ENCODE assay signal across 15 cellular contexts in genomic region chr5:142405023-142405422, GRCh38.
"Had no signal": no experiment of that assay in that cellular context is flagged by ENCODE, and none has a peak within 500 bp of the region (broad histone marks: within the 10 kb centered on the region; RNA-seq: fewer than 3 reads in every experiment).

No MANE protein-coding gene starts in this region.

- H3K4me2 ChIP-seq: neural progenitor cell had no signal

- H3K27me3 ChIP-seq: neural progenitor cell, ovary, testis had no signal

- H3K4me1 Mint-ChIP-seq: stimulated activated naive CD8-positive, alpha-beta T cell treated with anti-CD3 and anti-CD28 coated beads, Interleukin-15, amount 100 ng/mL, for 72 hours had no signal

- H2AFZ ChIP-seq: neural progenitor cell had no signal

- H3K9me3 ChIP-seq: ovary, testis had no signal

- H3K9me3 Mint-ChIP-seq: central memory CD8-positive, alpha-beta T cell; natural killer cell; neural progenitor cell; stimulated activated naive B cell treated with anti-CD40 and anti-IgM and Interleukin-4, amounts not matched to agents 10 μg/mL and 1 μg/mL and 100 μg/mL, for 72 hours; stimulated activated naive CD8-positive, alpha-beta T cell treated with anti-CD3 and anti-CD28 coated beads, Interleukin-15, amount 100 ng/mL, for 72 hours had no signal

- H3K27ac ChIP-seq: neural progenitor cell, ovary, testis had no signal

- H3K27ac Mint-ChIP-seq: natural killer cell; stimulated activated naive B cell treated with anti-CD40 and anti-IgM and Interleukin-4, amounts not matched to agents 10 μg/mL and 1 μg/mL and 100 μg/mL, for 72 hours; stimulated activated naive CD8-positive, alpha-beta T cell treated with anti-CD3 and anti-CD28 coated beads, Interleukin-15, amount 100 ng/mL, for 72 hours had no signal

- DNase-seq: effector memory CD4-positive, alpha-beta T cell; head of caudate nucleus; hippocampal formation; left colon; natural killer cell; nucleus accumbens; ovary; stimulated activated CD4-positive, alpha-beta T cell treated with anti-CD3 and anti-CD28 coated beads, Interleukin-2, amount 100 ng/mL, for 24 hours; stimulated activated CD4-positive, alpha-beta T cell treated with anti-CD3 and anti-CD28 coated beads, Interleukin-4, amount 100 ng/mL, for 4 hours; stimulated activated naive B cell treated with anti-CD40 and anti-IgM and Interleukin-4, amounts not matched to agents 10 μg/mL and 1 μg/mL and 100 μg/mL, for 72 hours; stimulated activated naive CD8-positive, alpha-beta T cell treated with anti-CD3 and anti-CD28 coated beads, Interleukin-15, amount 100 ng/mL, for 72 hours; testis; trophoblast cell had no signal

- H3K36me3 ChIP-seq: neural progenitor cell, ovary had no signal

- H3K4me1 ChIP-seq: testis had no signal

- H3K36me3 Mint-ChIP-seq: natural killer cell; neural progenitor cell; stimulated activated naive B cell treated with anti-CD40 and anti-IgM and Interleukin-4, amounts not matched to agents 10 μg/mL and 1 μg/mL and 100 μg/mL, for 72 hours had no signal

- H3K4me3 Mint-ChIP-seq: central memory CD8-positive, alpha-beta T cell; natural killer cell; neural progenitor cell; stimulated activated naive B cell treated with anti-CD40 and anti-IgM and Interleukin-4, amounts not matched to agents 10 μg/mL and 1 μg/mL and 100 μg/mL, for 72 hours; stimulated activated naive CD8-positive, alpha-beta T cell treated with anti-CD3 and anti-CD28 coated beads, Interleukin-15, amount 100 ng/mL, for 72 hours had no signal

- H3K4me3 ChIP-seq: neural progenitor cell, ovary, testis had no signal
